Comparison of ENCODE assay signal across 8 cellular contexts in the genomic region with DNA sequence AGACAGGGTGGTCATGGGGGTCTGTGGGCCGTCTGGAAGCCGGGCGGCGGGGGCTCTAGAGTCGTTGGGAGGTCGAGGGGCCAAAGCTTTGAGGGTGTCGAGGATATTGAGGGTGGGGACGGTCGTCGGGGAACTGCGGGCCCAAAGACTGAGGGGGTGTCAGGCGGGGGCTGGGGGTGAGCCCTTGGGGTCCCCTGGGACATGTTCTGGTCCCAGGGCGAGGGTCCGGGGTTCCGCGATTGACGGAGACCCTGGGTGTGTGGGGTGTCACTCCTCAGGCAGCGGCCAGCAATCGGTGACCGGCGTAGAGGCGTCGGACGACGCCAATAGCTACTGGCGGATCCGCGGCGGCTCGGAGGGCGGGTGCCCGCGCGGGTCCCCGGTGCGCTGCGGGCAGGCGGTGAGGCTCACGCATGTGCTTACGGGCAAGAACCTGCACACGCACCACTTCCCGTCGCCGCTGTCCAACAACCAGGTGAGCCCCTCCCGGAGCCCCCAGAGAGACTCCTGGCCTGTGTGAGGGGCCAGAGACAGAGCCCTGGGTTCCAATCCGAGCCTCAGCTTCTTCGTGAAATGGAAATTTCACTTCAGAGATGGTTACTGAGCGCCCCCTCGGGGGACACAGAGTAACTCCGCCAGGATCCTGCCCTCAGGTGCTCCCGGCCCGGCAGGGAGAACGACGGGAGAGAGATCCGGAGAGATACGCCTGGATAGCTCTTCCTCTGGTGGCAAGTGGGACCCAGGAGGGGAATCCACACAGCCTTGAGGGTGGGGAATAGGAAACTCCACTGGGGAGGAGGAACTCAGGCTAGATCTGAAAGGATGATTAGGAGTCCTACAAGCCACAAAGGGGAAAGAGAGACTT. TPM values are rescaled to one million over a fixed set of nuclear protein-coding genes. Genes with fewer than 3 reads are reported as not detected.
A peak's percentile ranks its signal among the peaks of the same experiment; 100 is the strongest.
DNase-seq lines count a peak whose midpoint lies in the region; ATAC-seq and TF ChIP-seq lines count a peak whose summit lies in the region.

No MANE protein-coding gene starts in this region.

- WGBS in iPS DF 6.9 (ENCODE audit: insufficient coverage, insufficient read length): no CpG with 5 or more reads among the region's 56 CpGs

- peak overlapping the region; percentile 87 for H3K4me2 ChIP-seq in Karpas-422 (ENCODE audit: low read depth, low read length, poor library complexity, severe bottlenecking)

- H3K79me2 ChIP-seq in Karpas-422 (ENCODE audit: low read length): peaks cover 11% of the 10 kb centered on the region

- H3K27ac ChIP-seq in Karpas-422 (ENCODE audit: low read length): 0 out of 2 replicates have a peak overlapping the region, but pooled peaks have one; percentile 9
- no peak overlapping the region for H3K27ac ChIP-seq in iPS DF 6.9 (ENCODE audit: low read length)

- H3K27me3 ChIP-seq in Karpas-422 (ENCODE audit: low read length): no peaks in the 10 kb centered on the region
- H3K27me3 ChIP-seq in iPS DF 6.9 (ENCODE audit: control insufficient read depth, insufficient read depth, low read length): no peaks in the 10 kb centered on the region

- H3K4me1 ChIP-seq in Karpas-422 (ENCODE audit: low read length): peaks cover 22% of the 10 kb centered on the region
- no peaks in the 10 kb centered on the region for H3K4me1 ChIP-seq in iPS DF 6.9 (ENCODE audit: control insufficient read depth, insufficient read depth, low read length)

- H3K9me2 ChIP-seq in Karpas-422 (replicated peaks; ENCODE audit: insufficient read depth, low read length): no peaks in the 10 kb centered on the region

- ATAC-seq in SK-N-SH treated with all-trans-retinoic acid at 6 μM for 48 hours (peak; percentile 43), HG02588 (IDR thresholded peaks at IDR 0.05; ENCODE audit: unreplicated experiment) (no peak), HG02840 (IDR thresholded peaks at IDR 0.05; ENCODE audit: low FRiP score, unreplicated experiment) (no peak)

- DNase-seq in Karpas-422: peak; percentile 89
- peak; percentile 30 for DNase-seq in amniotic stem cell (lab: John Stamatoyannopoulos, UW)
- DNase-seq in iPS DF 6.9 (ENCODE audit: low read depth, low spot score): no peak
- DNase-seq in skeletal muscle cell (ENCODE audit: low read depth): no peak

- H3K9ac ChIP-seq in Karpas-422 (ENCODE audit: low read length): peak overlapping the region; percentile 86

- no peaks in the 10 kb centered on the region; the same call in 1 of the 2 replicates for H4K20me1 ChIP-seq in Karpas-422 (ENCODE audit: insufficient read depth, low read depth, low read length)

- H3K9me3 ChIP-seq in Karpas-422 (ENCODE audit: low read length) (no peaks in the 10 kb centered on the region), iPS DF 6.9 (ENCODE audit: control insufficient read depth, insufficient read depth, low read length) (no peaks in the 10 kb centered on the region)

- H3K36me3 ChIP-seq in Karpas-422 (ENCODE audit: insufficient read depth, low read length): no peaks in the 10 kb centered on the region
- 0 out of 2 replicates have a peak, but pooled peaks cover 3% of the 10 kb centered on the region for H3K36me3 ChIP-seq in iPS DF 6.9 (ENCODE audit: control insufficient read depth, insufficient read depth, low read length)

- H3K4me3 ChIP-seq in GM08714 (ENCODE audit: low read length) (peak overlapping the region; percentile 89), Karpas-422 (ENCODE audit: low read length) (peak overlapping the region; percentile 80), iPS DF 6.9 (ENCODE audit: low read length) (peak overlapping the region; percentile 52), skeletal muscle cell (ENCODE audit: low read depth, low read length) (peak overlapping the region; percentile 85)

- peak overlapping the region; percentile 19; the same call in 1 of the 2 replicates for H2AFZ ChIP-seq in Karpas-422 (ENCODE audit: low read length)

TF ChIP-seq in SK-N-SH treated with all-trans-retinoic acid at 6 μM for 48 hours, 23 proteins besides CTCF, POLR2A, EP300 and RAD21:
- TF ChIP-seq OSR1 (CRISPR knock-in tag; IDR thresholded peaks at IDR 0.05) (no peak), ZC3H10 (CRISPR knock-in tag; IDR thresholded peaks at IDR 0.05) (no peak), GLIS3 (CRISPR knock-in tag; IDR thresholded peaks at IDR 0.05) (no peak), ESRRG (CRISPR knock-in tag; IDR thresholded peaks at IDR 0.05) (no peak), ISL1 (CRISPR knock-in tag; IDR thresholded peaks at IDR 0.05) (no peak), ZNF70 (CRISPR knock-in tag; IDR thresholded peaks at IDR 0.05) (no peak), ZNF565 (CRISPR knock-in tag; conservative IDR thresholded peaks at IDR 0.05; ENCODE audit: low read depth) (no peak), ZNF8 (CRISPR knock-in tag; IDR thresholded peaks at IDR 0.05) (no peak), CSDC2 (CRISPR knock-in tag; IDR thresholded peaks at IDR 0.05) (no peak)
- TF ChIP-seq, protein P1, sequence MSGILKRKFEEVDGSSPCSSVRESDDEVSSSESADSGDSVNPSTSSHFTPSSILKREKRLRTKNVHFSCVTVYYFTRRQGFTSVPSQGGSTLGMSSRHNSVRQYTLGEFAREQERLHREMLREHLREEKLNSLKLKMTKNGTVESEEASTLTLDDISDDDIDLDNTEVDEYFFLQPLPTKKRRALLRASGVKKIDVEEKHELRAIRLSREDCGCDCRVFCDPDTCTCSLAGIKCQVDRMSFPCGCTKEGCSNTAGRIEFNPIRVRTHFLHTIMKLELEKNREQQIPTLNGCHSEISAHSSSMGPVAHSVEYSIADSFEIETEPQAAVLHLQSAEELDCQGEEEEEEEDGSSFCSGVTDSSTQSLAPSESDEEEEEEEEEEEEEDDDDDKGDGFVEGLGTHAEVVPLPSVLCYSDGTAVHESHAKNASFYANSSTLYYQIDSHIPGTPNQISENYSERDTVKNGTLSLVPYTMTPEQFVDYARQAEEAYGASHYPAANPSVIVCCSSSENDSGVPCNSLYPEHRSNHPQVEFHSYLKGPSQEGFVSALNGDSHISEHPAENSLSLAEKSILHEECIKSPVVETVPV (CRISPR knock-in tag; IDR thresholded peaks at IDR 0.05): no peak
- TF ChIP-seq, protein P2, sequence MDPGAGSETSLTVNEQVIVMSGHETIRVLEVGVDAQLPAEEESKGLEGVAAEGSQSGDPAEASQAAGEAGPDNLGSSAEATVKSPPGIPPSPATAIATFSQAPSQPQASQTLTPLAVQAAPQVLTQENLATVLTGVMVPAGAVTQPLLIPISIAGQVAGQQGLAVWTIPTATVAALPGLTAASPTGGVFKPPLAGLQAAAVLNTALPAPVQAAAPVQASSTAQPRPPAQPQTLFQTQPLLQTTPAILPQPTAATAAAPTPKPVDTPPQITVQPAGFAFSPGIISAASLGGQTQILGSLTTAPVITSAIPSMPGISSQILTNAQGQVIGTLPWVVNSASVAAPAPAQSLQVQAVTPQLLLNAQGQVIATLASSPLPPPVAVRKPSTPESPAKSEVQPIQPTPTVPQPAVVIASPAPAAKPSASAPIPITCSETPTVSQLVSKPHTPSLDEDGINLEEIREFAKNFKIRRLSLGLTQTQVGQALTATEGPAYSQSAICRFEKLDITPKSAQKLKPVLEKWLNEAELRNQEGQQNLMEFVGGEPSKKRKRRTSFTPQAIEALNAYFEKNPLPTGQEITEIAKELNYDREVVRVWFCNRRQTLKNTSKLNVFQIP (CRISPR knock-in tag; IDR thresholded peaks at IDR 0.05; ENCODE audit: borderline replicate concordance, low read depth): no peak
- TF ChIP-seq, protein P3, sequence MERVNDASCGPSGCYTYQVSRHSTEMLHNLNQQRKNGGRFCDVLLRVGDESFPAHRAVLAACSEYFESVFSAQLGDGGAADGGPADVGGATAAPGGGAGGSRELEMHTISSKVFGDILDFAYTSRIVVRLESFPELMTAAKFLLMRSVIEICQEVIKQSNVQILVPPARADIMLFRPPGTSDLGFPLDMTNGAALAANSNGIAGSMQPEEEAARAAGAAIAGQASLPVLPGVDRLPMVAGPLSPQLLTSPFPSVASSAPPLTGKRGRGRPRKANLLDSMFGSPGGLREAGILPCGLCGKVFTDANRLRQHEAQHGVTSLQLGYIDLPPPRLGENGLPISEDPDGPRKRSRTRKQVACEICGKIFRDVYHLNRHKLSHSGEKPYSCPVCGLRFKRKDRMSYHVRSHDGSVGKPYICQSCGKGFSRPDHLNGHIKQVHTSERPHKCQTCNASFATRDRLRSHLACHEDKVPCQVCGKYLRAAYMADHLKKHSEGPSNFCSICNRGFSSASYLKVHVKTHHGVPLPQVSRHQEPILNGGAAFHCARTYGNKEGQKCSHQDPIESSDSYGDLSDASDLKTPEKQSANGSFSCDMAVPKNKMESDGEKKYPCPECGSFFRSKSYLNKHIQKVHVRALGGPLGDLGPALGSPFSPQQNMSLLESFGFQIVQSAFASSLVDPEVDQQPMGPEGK (CRISPR knock-in tag; IDR thresholded peaks at IDR 0.05; ENCODE audit: borderline replicate concordance): no peak
- TF ChIP-seq, protein P4, sequence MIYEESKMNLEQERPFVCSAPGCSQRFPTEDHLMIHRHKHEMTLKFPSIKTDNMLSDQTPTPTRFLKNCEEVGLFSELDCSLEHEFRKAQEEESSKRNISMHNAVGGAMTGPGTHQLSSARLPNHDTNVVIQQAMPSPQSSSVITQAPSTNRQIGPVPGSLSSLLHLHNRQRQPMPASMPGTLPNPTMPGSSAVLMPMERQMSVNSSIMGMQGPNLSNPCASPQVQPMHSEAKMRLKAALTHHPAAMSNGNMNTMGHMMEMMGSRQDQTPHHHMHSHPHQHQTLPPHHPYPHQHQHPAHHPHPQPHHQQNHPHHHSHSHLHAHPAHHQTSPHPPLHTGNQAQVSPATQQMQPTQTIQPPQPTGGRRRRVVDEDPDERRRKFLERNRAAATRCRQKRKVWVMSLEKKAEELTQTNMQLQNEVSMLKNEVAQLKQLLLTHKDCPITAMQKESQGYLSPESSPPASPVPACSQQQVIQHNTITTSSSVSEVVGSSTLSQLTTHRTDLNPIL (CRISPR knock-in tag; IDR thresholded peaks at IDR 0.05; ENCODE audit: low read depth): no peak

RNA-seq across cellular contexts. Expression of a gene that starts 0.7 kb away (rescaled TPM):
- total RNA-seq in Karpas-422 (2014; rRNA removed; shearing (Covaris generic); ENCODE audit: low replicate concordance): 19.0 and 72.9 TPM in 2 replicates

RNA-seq across cellular contexts. Expression of a gene that starts 10.3 kb away (rescaled TPM):
- total RNA-seq in Karpas-422 (2014; rRNA removed; shearing (Covaris generic); ENCODE audit: low replicate concordance): 0.11 and 1.3 TPM in 2 replicates

RNA-seq across cellular contexts. Expression of a gene that starts 13.0 kb away (rescaled TPM):
- 59.1 and 109 TPM in 2 replicates for total RNA-seq in Karpas-422 (2014; rRNA removed; shearing (Covaris generic); ENCODE audit: low replicate concordance)

RNA-seq across cellular contexts. Expression of a gene that starts 23.0 kb away (rescaled TPM):
- 32.8 and 39.6 TPM in 2 replicates for total RNA-seq in Karpas-422 (2014; rRNA removed; shearing (Covaris generic); ENCODE audit: low replicate concordance)

Comparison
In these comparisons a context has a peak if more than half of its experiments do, and no peak if none do; other contexts are left out.
1. DNase-seq: peak in Karpas-422 (single experiment) and amniotic stem cell (single experiment); none in iPS DF 6.9 (single experiment) and skeletal muscle cell (single experiment).
2. Peak in every context shown above with its lines, with median percentiles within 50 percentile points of each other: H3K4me3 ChIP-seq.